12 cellular contexts compared by ENCODE assay signal in the genomic region with DNA sequence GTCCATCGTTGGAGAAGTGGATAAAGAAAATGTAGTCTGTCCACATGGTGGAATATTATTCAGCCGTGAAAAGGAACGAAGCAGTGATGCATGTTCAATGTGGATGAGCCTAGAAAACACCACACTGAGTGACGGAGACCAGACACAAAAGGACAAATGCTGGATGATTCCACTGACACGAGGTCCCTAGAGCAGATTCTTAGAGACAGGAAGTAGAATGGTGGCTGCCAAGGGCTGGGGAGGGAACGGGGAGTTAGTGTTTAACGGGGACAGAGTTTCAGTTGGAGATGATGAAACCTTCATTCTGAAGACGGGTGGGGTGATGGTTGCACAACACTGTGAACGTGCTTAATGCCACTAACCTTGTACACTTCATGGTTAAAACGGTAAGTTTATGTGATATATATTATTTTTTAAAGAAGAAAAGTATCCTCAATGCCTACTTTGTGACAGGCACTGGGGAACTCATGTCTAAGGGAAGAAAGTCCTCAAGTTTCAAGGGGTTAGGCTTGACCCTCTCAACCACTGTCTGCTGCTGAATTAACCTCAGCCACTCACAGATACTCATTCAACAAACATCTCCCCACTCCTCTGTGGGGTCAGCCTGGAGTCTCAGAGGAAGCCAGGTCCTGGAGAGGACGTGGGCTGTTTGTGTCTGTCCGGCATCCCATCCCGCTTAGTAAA. TPM values are rescaled to one million over a fixed set of nuclear protein-coding genes. Genes with fewer than 3 reads are reported as not detected.
A peak's percentile ranks its signal among the peaks of the same experiment; 100 is the strongest.
DNase-seq lines count a peak whose midpoint lies in the region; ATAC-seq and TF ChIP-seq lines count a peak whose summit lies in the region.
"Had no signal": no experiment of that assay in that cellular context is flagged by ENCODE, and none has a peak within 500 bp of the region (broad histone marks: within the 10 kb centered on the region; RNA-seq: fewer than 3 reads in every experiment).

No MANE protein-coding gene starts in this region.

- H3K4me1 ChIP-seq in osteoblast (ENCODE audit: insufficient read depth, low read length) (no peaks in the 10 kb centered on the region), prostate gland (replicated peaks) (no peaks in the 10 kb centered on the region)
- H3K4me1 ChIP-seq: testis had no signal

- TF ChIP-seq POLR2A in prostate gland (IDR thresholded peaks at IDR 0.05), result no peak

- H3K9me3 ChIP-seq in osteoblast (ENCODE audit: low read depth, low read length), result no peaks in the 10 kb centered on the region
- no peaks in the 10 kb centered on the region for H3K9me3 ChIP-seq in prostate gland
- H3K9me3 ChIP-seq: testis had no signal

- no peak for TF ChIP-seq CTCF in choroid plexus epithelial cell (conservative IDR thresholded peaks at IDR 0.05; ENCODE audit: low read depth, low read length)
- no peak for TF ChIP-seq CTCF in osteoblast (IDR thresholded peaks at IDR 0.05; ENCODE audit: extremely low read depth, low read depth, low read length)
- TF ChIP-seq CTCF in prostate gland (IDR thresholded peaks at IDR 0.05), result no peak

- ATAC-seq in HG03521 (IDR thresholded peaks at IDR 0.05; ENCODE audit: unreplicated experiment), result no peak
- ATAC-seq in GM19452 (IDR thresholded peaks at IDR 0.05; ENCODE audit: unreplicated experiment), result no peak

- H3K4me3 ChIP-seq in choroid plexus epithelial cell (ENCODE audit: low read depth, low read length), result no peak overlapping the region
- no peak overlapping the region for H3K4me3 ChIP-seq in osteoblast (ENCODE audit: insufficient read depth, low read length)
- H3K4me3 ChIP-seq in prostate gland, result no peak overlapping the region
- H3K4me3 ChIP-seq: testis had no signal

- H3K27me3 ChIP-seq in osteoblast (ENCODE audit: insufficient read depth, low read length), result no peaks in the 10 kb centered on the region
- H3K27me3 ChIP-seq in prostate gland (replicated peaks; ENCODE audit: insufficient read depth), result no peaks in the 10 kb centered on the region
- H3K27me3 ChIP-seq: testis had no signal

- H3K4me2 ChIP-seq in osteoblast (ENCODE audit: insufficient read depth, low read length), result no peak overlapping the region

- H3K79me2 ChIP-seq in osteoblast (ENCODE audit: insufficient read depth, low read length), result no peaks in the 10 kb centered on the region

- peak overlapping the region; percentile 4 for H2AFZ ChIP-seq in osteoblast (ENCODE audit: low read length)

- peak; percentile 60 for DNase-seq in GF-D8 (lab: John Stamatoyannopoulos, UW)
- DNase-seq in NOMO-1 treated with DMSO at 0.1 percent for 48 hours (lab: John Stamatoyannopoulos, UW; ENCODE audit: unreplicated experiment), result peak; percentile 94
- DNase-seq in choroid plexus epithelial cell (ENCODE audit: low read depth), result peak; percentile 38
- no peak for DNase-seq in osteoblast (ENCODE audit: insufficient read length, low spot score, missing footprints)
- no peak for DNase-seq in prostate gland (ENCODE audit: low spot score)
- no peak for DNase-seq in activated naive CD4-positive, alpha-beta T cell treated with Interleukin-2 at 50 U/mL for 16 hours
- DNase-seq: activated CD4-positive, alpha-beta memory T cell treated with anti-CD3 and anti-CD28 coated beads for 36 hours; activated effector memory CD4-positive, alpha-beta T cell treated with Interleukin-2 at 50 U/mL for 16 hours; stimulated activated CD4-positive, alpha-beta T cell treated with anti-CD3 and anti-CD28 coated beads, Interleukin-12 subunit alpha, Interleukin-12 subunit beta, amount 100 ng/mL, for 4 hours had no signal

- no peak overlapping the region for H3K27ac ChIP-seq in osteoblast (ENCODE audit: low read depth, low read length)
- no peak overlapping the region for H3K27ac ChIP-seq in prostate gland
- H3K27ac ChIP-seq: testis had no signal

- H4K20me1 ChIP-seq in osteoblast (ENCODE audit: insufficient read depth, low read length), result no peaks in the 10 kb centered on the region

- H3K36me3 ChIP-seq in osteoblast (ENCODE audit: insufficient read depth, low read length), result no peaks in the 10 kb centered on the region
- no peaks in the 10 kb centered on the region for H3K36me3 ChIP-seq in prostate gland

- intact Hi-C loops in prostate gland (cut with DNase I), result no loop called here

- WGBS in prostate gland, result 79% methylated on average over 13 of the region's 13 CpGs

RNA-seq across cellular contexts. Expression of gene C16orf74, which starts 17.6 kb away (rescaled TPM):
- 0.59 and 0.72 TPM in 2 replicates for total RNA-seq in osteoblast
- 10 to 100 TPM; 17.4 to 19.3 TPM for total RNA-seq in prostate gland
- total RNA-seq: activated CD4-positive, alpha-beta memory T cell treated with anti-CD3 and anti-CD28 coated beads for 36 hours had no signal

RNA-seq across cellular contexts. Expression of gene GINS2, which starts 44.5 kb away (rescaled TPM):
- 1.2 and 1.8 TPM in 2 replicates for total RNA-seq in osteoblast
- 1 to 10 TPM; 4.5 to 6.2 TPM for total RNA-seq in prostate gland

Comparison
In these comparisons a context has a peak if more than half of its experiments do, and no peak if none do; other contexts are left out.
1. DNase-seq: peak in GF-D8 (single experiment), NOMO-1 treated with DMSO at 0.1 percent for 48 hours (single experiment) and choroid plexus epithelial cell (single experiment); none in osteoblast (single experiment), prostate gland (single experiment) and activated naive CD4-positive, alpha-beta T cell treated with Interleukin-2 at 50 U/mL for 16 hours (single experiment).
2. RNA of gene C16orf74, which starts 17.6 kb away (total RNA-seq): 17.4 to 19.3 TPM in prostate gland; 0.59 to 0.72 TPM in osteoblast; every median in the first group is over 10 times any median in the second.